In genomic region chr13:109840201-109840892, GRCh38 we compare ENCODE assay signal across 7 cellular contexts. TPM values are rescaled to one million over a fixed set of nuclear protein-coding genes. Genes with fewer than 3 reads are reported as not detected.
DNase-seq lines count a peak whose midpoint lies in the region; ATAC-seq, FAIRE-seq and TF ChIP-seq lines count a peak whose summit lies in the region.

No MANE protein-coding gene starts in this region.

- no peak overlapping the region for H3K4me3 Mint-ChIP-seq in astrocyte (ENCODE audit: unreplicated experiment)
- no peak overlapping the region for H3K4me3 Mint-ChIP-seq in naive thymus-derived CD8-positive, alpha-beta T cell

- H3K9me3 ChIP-seq in IMR-90 (ENCODE audit: control insufficient read depth, insufficient read depth, low read length) (no peaks in the 10 kb centered on the region), astrocyte (ENCODE audit: insufficient read depth, low read depth, low read length) (no peaks in the 10 kb centered on the region), OCI-LY7 (ENCODE audit: low read length) (no peaks in the 10 kb centered on the region)

- H3K9ac ChIP-seq in IMR-90 (ENCODE audit: low read depth, low read length) = no peak overlapping the region
- no peak overlapping the region for H3K9ac ChIP-seq in astrocyte (ENCODE audit: low read length)

- peak overlapping the region in 1 of 2 experiments; percentile 67; a peak in 2 of 4 replicates for H4K8ac ChIP-seq in IMR-90 (ENCODE audit: low read depth in 2 of 2, low read length in 2 of 2)

- H3K79me2 ChIP-seq in astrocyte (ENCODE audit: insufficient read depth, low read length) = no peaks in the 10 kb centered on the region
- no peaks in the 10 kb centered on the region for H3K79me2 ChIP-seq in OCI-LY7 (ENCODE audit: insufficient read depth, low read depth, low read length)

- DNase-seq in IMR-90 (peak; percentile 56), astrocyte (ENCODE audit: low read depth) (peak; percentile 75), OCI-LY7 (ENCODE audit: low spot score) (no peak), dermis blood vessel endothelial cell (no peak)
- peak; percentile 8 to 10 for DNase-seq in stimulated activated CD4-positive, alpha-beta T cell treated with anti-CD3 and anti-CD28 coated beads, Interleukin-12 subunit alpha, Interleukin-12 subunit beta, amount 100 ng/mL, for 24 hours (ENCODE audit: low read depth in 2 of 2)
- DNase-seq in naive thymus-derived CD8-positive, alpha-beta T cell = no peak

- H3K56ac ChIP-seq in IMR-90 (ENCODE audit: extremely low read depth, insufficient read depth, low read length) = no peak overlapping the region

- peaks cover 21% of the 10 kb centered on the region for H3K4me1 Mint-ChIP-seq in astrocyte (ENCODE audit: low read depth, unreplicated experiment)
- peaks cover 0 to 8% (median 6%) of the 10 kb centered on the region in 4 donors for H3K4me1 Mint-ChIP-seq in naive thymus-derived CD8-positive, alpha-beta T cell

- H3K79me1 ChIP-seq in IMR-90 (ENCODE audit: low read depth in 1 of 2, low read length in 2 of 2) = no peaks in the 10 kb centered on the region

- 0% methylated on average over 2 of the region's 9 CpGs; no CpG with 5 or more reads in 1 of the 2 experiments for WGBS in IMR-90 (ENCODE audit: extremely low coverage in 2 of 2, insufficient read length in 1 of 2), 2 experiments

- no peak overlapping the region for H3K4me3 ChIP-seq in IMR-90 (ENCODE audit: insufficient read depth, low read depth, low read length)
- no peak overlapping the region for H3K4me3 ChIP-seq in astrocyte (ENCODE audit: insufficient read depth, low read depth, low read length)
- no peak overlapping the region for H3K4me3 ChIP-seq in OCI-LY7 (ENCODE audit: low read depth, low read length, poor library complexity, severe bottlenecking)

- peak overlapping the region; percentile 55 for H3K27ac Mint-ChIP-seq in astrocyte (ENCODE audit: unreplicated experiment)
- H3K27ac Mint-ChIP-seq in naive thymus-derived CD8-positive, alpha-beta T cell = no peak overlapping the region

- no peak for TF ChIP-seq CTCF in IMR-90 (conservative IDR thresholded peaks at IDR 0.05; ENCODE audit: low read depth, low read length)
- no peak for TF ChIP-seq CTCF in astrocyte (IDR thresholded peaks at IDR 0.05; ENCODE audit: insufficient read depth, low read depth, low read length)
- no peak for TF ChIP-seq CTCF in OCI-LY7 (conservative IDR thresholded peaks at IDR 0.05; ENCODE audit: low read length)

- intact Hi-C loops in IMR-90 (cut with micrococcal nuclease) (no loop called here), OCI-LY7 (cut with micrococcal nuclease; ENCODE audit: unreplicated experiment) (no loop called here)

- peaks cover 21% of the 10 kb centered on the region for H3K9me1 ChIP-seq in IMR-90 (ENCODE audit: insufficient read depth, low read length)

- no peak overlapping the region for H2AK9ac ChIP-seq in IMR-90 (replicated peaks; ENCODE audit: low read depth, low read length, poor library complexity)

- peak overlapping the region; percentile 67; the same call in 1 of the 2 replicates for H2BK20ac ChIP-seq in IMR-90 (ENCODE audit: low read depth, low read length)

- H3K4me2 ChIP-seq in IMR-90 (ENCODE audit: low read depth, low read length) (peak overlapping the region; percentile 24; the same call in 1 of the 2 replicates), astrocyte (ENCODE audit: low read length) (peak overlapping the region; percentile 72), OCI-LY7 (ENCODE audit: low read length) (no peak overlapping the region)

- H2BK5ac ChIP-seq in IMR-90 (ENCODE audit: low read depth, low read length, poor library complexity, severe bottlenecking) = peak overlapping the region; percentile 34

- no peaks in the 10 kb centered on the region for H3K9me2 ChIP-seq in OCI-LY7 (ENCODE audit: insufficient read depth, low read length)

- peak overlapping the region; percentile 14; the same call in 1 of the 2 replicates for H3K18ac ChIP-seq in IMR-90 (ENCODE audit: low read depth, low read length)

- H3K27ac ChIP-seq in IMR-90 (ENCODE audit: insufficient read depth, low read length) (no peak overlapping the region; the same call in 1 of the 2 replicates), astrocyte (ENCODE audit: low read depth, low read length) (no peak overlapping the region), OCI-LY7 (ENCODE audit: low read depth, low read length, poor library complexity, severe bottlenecking) (no peak overlapping the region)

- H2AK5ac ChIP-seq in IMR-90 (ENCODE audit: low read depth, low read length) = peak overlapping the region; percentile 51

- CTCF ChIA-PET in IMR-90 (lab: Yijun Ruan, JAX) = no interaction called here
- CTCF ChIA-PET in OCI-LY7 (lab: Charles Lee; ENCODE audit: unreplicated experiment) = no interaction called here

- H3K4me1 ChIP-seq in IMR-90 (ENCODE audit: control insufficient read depth, insufficient read depth, low read length) = peaks cover 8% of the 10 kb centered on the region
- H3K4me1 ChIP-seq in astrocyte (ENCODE audit: insufficient read depth, low read length) = peaks cover 18% of the 10 kb centered on the region
- H3K4me1 ChIP-seq in OCI-LY7 (ENCODE audit: insufficient read depth, low read length, poor library complexity, severe bottlenecking) = no peaks in the 10 kb centered on the region

- ATAC-seq in GM18868 (IDR thresholded peaks at IDR 0.05; ENCODE audit: unreplicated experiment) = peak; percentile 60
- peak; percentile 61 for ATAC-seq in IMR-90 (ENCODE audit: low read depth)
- ATAC-seq in naive thymus-derived CD8-positive, alpha-beta T cell = no peak

- TF ChIP-seq POLR2A in IMR-90 (IDR thresholded peaks at IDR 0.05; ENCODE audit: low read depth, low read length) = no peak

- H3K27me3 ChIP-seq in IMR-90 (ENCODE audit: control insufficient read depth, insufficient read depth, low read length) (no peaks in the 10 kb centered on the region), astrocyte (ENCODE audit: insufficient read depth, low read length) (no peaks in the 10 kb centered on the region)

- H3K14ac ChIP-seq in IMR-90 (replicated peaks; ENCODE audit: low read depth, low read length) = peak overlapping the region; percentile 55

- H4K20me1 ChIP-seq in IMR-90 (ENCODE audit: insufficient read depth, low read length) (no peaks in the 10 kb centered on the region), astrocyte (ENCODE audit: insufficient read depth, low read length) (no peaks in the 10 kb centered on the region), OCI-LY7 (ENCODE audit: insufficient read depth, low read length) (no peaks in the 10 kb centered on the region)

- H3K4ac ChIP-seq in IMR-90 (ENCODE audit: low read depth, low read length) = peak overlapping the region; percentile 54

- no peak overlapping the region for H4K5ac ChIP-seq in IMR-90 (ENCODE audit: low read depth, low read length)

- peaks cover 11% of the 10 kb centered on the region for H3K27me3 Mint-ChIP-seq in astrocyte (ENCODE audit: low read depth, unreplicated experiment)
- H3K27me3 Mint-ChIP-seq in naive thymus-derived CD8-positive, alpha-beta T cell = peaks cover 11 to 75% (median 33%) of the 10 kb centered on the region in 5 donors

- TF ChIP-seq RAD21 in IMR-90 (IDR thresholded peaks at IDR 0.05; ENCODE audit: low read length) = no peak

- no TSS peak for BruUV-seq in IMR-90 (replicated peaks; lab: Mats Ljungman, UMichigan)
- BruUV-seq in OCI-LY7 (replicated peaks; lab: Mats Ljungman, UMichigan) = no TSS peak

- H3K9me3 Mint-ChIP-seq in astrocyte (ENCODE audit: unreplicated experiment) = peaks cover 4% of the 10 kb centered on the region
- H3K9me3 Mint-ChIP-seq in naive thymus-derived CD8-positive, alpha-beta T cell = no peaks in the 10 kb centered on the region

- in situ Hi-C loops in IMR-90 (cut with MboI; ENCODE audit: low sequenced_read_pairs) = no loop called here

- H3K23ac ChIP-seq in IMR-90 (ENCODE audit: low read depth, low read length) = peak overlapping the region; percentile 34; the same call in 1 of the 2 replicates

- peak overlapping the region; percentile 23; the same call in 1 of the 3 replicates for H2BK15ac ChIP-seq in IMR-90 (ENCODE audit: low read depth, low read length)

- H3K36me3 ChIP-seq in IMR-90 (ENCODE audit: control insufficient read depth, insufficient read depth, low read length) (no peaks in the 10 kb centered on the region), astrocyte (ENCODE audit: insufficient read depth, low read length) (no peaks in the 10 kb centered on the region), OCI-LY7 (ENCODE audit: insufficient read depth, low read length) (no peaks in the 10 kb centered on the region)

- peaks cover 3% of the 10 kb centered on the region for H3K36me3 Mint-ChIP-seq in astrocyte (ENCODE audit: low read depth, unreplicated experiment)
- no peaks in the 10 kb centered on the region for H3K36me3 Mint-ChIP-seq in naive thymus-derived CD8-positive, alpha-beta T cell

- peak; percentile 100 for FAIRE-seq in astrocyte (lab: Jason Lieb, UNC)

- POLR2A ChIA-PET in IMR-90 (lab: Charles Lee; ENCODE audit: unreplicated experiment) = no interaction called here
- POLR2A ChIA-PET in naive thymus-derived CD8-positive, alpha-beta T cell (lab: Charles Lee) = no interaction called here
- POLR2A ChIA-PET in OCI-LY7 (lab: Charles Lee) = no interaction called here

- dilution Hi-C loops in IMR-90 (cut with HindIII; ENCODE audit: low sequenced_read_pairs, unreplicated experiment) = no loop called here

- H2BK120ac ChIP-seq in IMR-90 (ENCODE audit: low read depth, low read length) = peak overlapping the region; percentile 39; the same call in 1 of the 2 replicates

- H4K91ac ChIP-seq in IMR-90 (ENCODE audit: insufficient read depth, low read depth, low read length) = no peak overlapping the region; the same call in 1 of the 2 replicates

- H2AFZ ChIP-seq in IMR-90 (replicated peaks; ENCODE audit: low read length, poor library complexity) = peak overlapping the region; percentile 80
- H2AFZ ChIP-seq in astrocyte (ENCODE audit: low read depth, low read length) = peak overlapping the region; percentile 44
- no peak overlapping the region for H2AFZ ChIP-seq in OCI-LY7 (ENCODE audit: low read length)

RNA-seq across cellular contexts. Expression of gene IRS2, which starts 54.0 kb away (rescaled TPM):
- 0.36 and 0.83 TPM in 2 replicates for total RNA-seq in IMR-90 (2012; rRNA removed)
- polyA plus RNA-seq in IMR-90 (2012; rRNA removed) = 1.4 and 1.9 TPM in 2 replicates
- 1.3 and 3.3 TPM in 2 replicates for polyA plus RNA-seq in IMR-90 (2012; cell fraction: cytosol; rRNA removed)
- polyA plus RNA-seq in IMR-90 (2012; cell fraction: nucleus; rRNA removed; ENCODE audit: low replicate concordance) = 2.3 and 3.6 TPM in 2 replicates
- 14.4 and 20.1 TPM in 2 replicates for total RNA-seq in astrocyte
- total RNA-seq in naive thymus-derived CD8-positive, alpha-beta T cell = 10 to 100 TPM; 20.7 to 21.5 TPM
- 1 to 10 TPM; 2.1 to 2.9 (median 2.7) TPM for polyA plus RNA-seq in naive thymus-derived CD8-positive, alpha-beta T cell
- total RNA-seq in OCI-LY7 (2014; rRNA removed; shearing (Covaris generic)) = 0.63 and 0.77 TPM in 2 replicates
- 2.7 and 2.9 TPM in 2 replicates for total RNA-seq in OCI-LY7 (2022)
- total RNA-seq in dermis blood vessel endothelial cell = 1.7 and 2.0 TPM in 2 replicates

Comparison
In these comparisons a context has a peak if more than half of its experiments do, and no peak if none do; other contexts are left out.
1. ATAC-seq: peak in GM18868 (single experiment) and IMR-90 (single experiment); none in naive thymus-derived CD8-positive, alpha-beta T cell (0 of 2).
2. DNase-seq: peak in IMR-90 (single experiment), astrocyte (single experiment) and stimulated activated CD4-positive, alpha-beta T cell treated with anti-CD3 and anti-CD28 coated beads, Interleukin-12 subunit alpha, Interleukin-12 subunit beta, amount 100 ng/mL, for 24 hours (2 of 2); none in naive thymus-derived CD8-positive, alpha-beta T cell (0 of 10), OCI-LY7 (single experiment) and dermis blood vessel endothelial cell (single experiment).